ENCODE assay signal across 13 cellular contexts in genomic region chr5:36691241-36691640, GRCh38.
DNase-seq lines count a peak whose midpoint lies in the region; ATAC-seq and TF ChIP-seq lines count a peak whose summit lies in the region.
"Had no signal": no experiment of that assay in that cellular context is flagged by ENCODE, and none has a peak within 500 bp of the region (broad histone marks: within the 10 kb centered on the region; RNA-seq: fewer than 3 reads in every experiment).

No MANE protein-coding gene starts in this region.

- no peaks in the 10 kb centered on the region for H3K9me3 ChIP-seq in heart right ventricle
- H3K9me3 ChIP-seq in right cardiac atrium (ENCODE audit: control insufficient read depth, low read length): no peaks in the 10 kb centered on the region
- no peaks in the 10 kb centered on the region for H3K9me3 ChIP-seq in tibial artery
- H3K9me3 ChIP-seq: neutrophil had no signal

- ATAC-seq in heart right ventricle: no peak
- ATAC-seq in right cardiac atrium: no peak
- no peak for ATAC-seq in GM18873 (IDR thresholded peaks at IDR 0.05; ENCODE audit: low FRiP score, unreplicated experiment)
- no peak for ATAC-seq in HG02840 (IDR thresholded peaks at IDR 0.05; ENCODE audit: low FRiP score, unreplicated experiment)

- intact Hi-C loops in heart right ventricle (cut with DNase I): loop anchor here (2.0 to 10.0 kb wide), 11 partner anchors 79 to 446 kb away; partner anchors contain the start of genes SLC1A3 (in 5 of the 10) and NADK2 (in 1 of the 10)
- intact Hi-C loops in right cardiac atrium (cut with DNase I): loop anchor here in 3 of 4 donors (5.0 to 10.0 kb wide), 3 partner anchors 186 to 426 kb away; no protein-coding TSS in a partner anchor
- intact Hi-C loops in tibial artery (cut with DNase I; ENCODE audit: low total_unique reads): no loop called here

- DNase-seq in heart right ventricle: no peak
- DNase-seq in right cardiac atrium: no peak
- peak; percentile 34 for DNase-seq in amniotic epithelial cell (ENCODE audit: low read depth)
- no peak for DNase-seq in tibial artery
- no peak for DNase-seq in NCI-H1092 treated with DMSO at 0.1 percent for 48 hours (lab: John Stamatoyannopoulos, UW)
- DNase-seq: brain microvascular endothelial cell; effector CD4-positive, alpha-beta T cell; NCI-H82 had no signal

- H3K27me3 ChIP-seq in heart right ventricle: peaks cover 0 to 6% (median 0%) of the 10 kb centered on the region in 7 donors
- H3K27me3 ChIP-seq in right cardiac atrium (ENCODE audit: control insufficient read depth, insufficient read depth): no peaks in the 10 kb centered on the region
- H3K27me3 ChIP-seq in layer of hippocampus (ENCODE audit: control insufficient read depth, insufficient read depth, low read length): no peaks in the 10 kb centered on the region
- H3K27me3 ChIP-seq in tibial artery: no peaks in the 10 kb centered on the region
- H3K27me3 ChIP-seq: brain microvascular endothelial cell, foreskin keratinocyte, neutrophil had no signal

- TF ChIP-seq CTCF in heart right ventricle (IDR thresholded peaks at IDR 0.05): no peak
- no peak for TF ChIP-seq CTCF in tibial artery (IDR thresholded peaks at IDR 0.05)

- peaks cover 8 to 44% (median 28%) of the 10 kb centered on the region in 9 donors for H3K4me1 ChIP-seq in heart right ventricle
- H3K4me1 ChIP-seq in right cardiac atrium (ENCODE audit: control insufficient read depth, insufficient read depth, low read length): no peaks in the 10 kb centered on the region
- peaks cover 0 to 22% (median 16%) of the 10 kb centered on the region in 4 donors for H3K4me1 ChIP-seq in tibial artery

- H3K27ac ChIP-seq in heart right ventricle (peak overlapping the region in 8 of 10 donors; percentile 29 to 84 (median 64)), right cardiac atrium (ENCODE audit: low read length) (no peak overlapping the region), layer of hippocampus (ENCODE audit: low read depth, low read length) (peak overlapping the region; percentile 60), tibial artery (peak overlapping the region; percentile 47 to 57)
- H3K27ac ChIP-seq: brain microvascular endothelial cell, foreskin keratinocyte, neutrophil had no signal

- H3K4me3 ChIP-seq in heart right ventricle (no peak overlapping the region), right cardiac atrium (ENCODE audit: low read length) (no peak overlapping the region), tibial artery (no peak overlapping the region)

- H3K36me3 ChIP-seq in heart right ventricle (peaks cover 0 to 5% (median 0%) of the 10 kb centered on the region in 9 donors), tibial artery (no peaks in the 10 kb centered on the region)
- H3K36me3 ChIP-seq: brain microvascular endothelial cell, neutrophil had no signal

- WGBS in heart right ventricle, 2 donors: 65 to 75% methylated on average over 1 of the region's 1 CpG
- 66% methylated on average over 1 of the region's 1 CpG for WGBS in right cardiac atrium
